Comparison of ENCODE assay signal across 33 cellular contexts in genomic region chr16:82524939-82525338, GRCh38.
A peak's percentile ranks its signal among the peaks of the same experiment; 100 is the strongest.
DNase-seq lines count a peak whose midpoint lies in the region; ATAC-seq, FAIRE-seq and TF ChIP-seq lines count a peak whose summit lies in the region.
"Had no signal": no experiment of that assay in that cellular context is flagged by ENCODE, and none has a peak within 500 bp of the region (broad histone marks: within the 10 kb centered on the region; RNA-seq: fewer than 3 reads in every experiment).

No MANE protein-coding gene starts in this region.

- H3K9me3 ChIP-seq in HepG2 (ENCODE audit: low read length): no peaks in the 10 kb centered on the region
- H3K9me3 ChIP-seq: A549, MG63, SJSA1, upper lobe of left lung had no signal

- no peaks in the 10 kb centered on the region for H3K79me2 ChIP-seq in HepG2 (ENCODE audit: insufficient read depth, low read length)

- peak in 1 of 2 experiments; percentile 39; a peak in 1 of 4 replicates for TF ChIP-seq EP300 in HepG2 (IDR thresholded peaks at IDR 0.05; ENCODE audit: low read depth in 2 of 2, low read length in 2 of 2)
- TF ChIP-seq EP300 in HepG2 (CRISPR knock-in tag; IDR thresholded peaks at IDR 0.05; ENCODE audit: borderline replicate concordance): no peak

- intact Hi-C loops in left cardiac atrium (cut with DNase I): no loop called here
- intact Hi-C loops in Right ventricle myocardium superior (cut with DNase I): no loop called here
- intact Hi-C loops in HepG2 (cut with micrococcal nuclease; ENCODE audit: unreplicated experiment): no loop called here
- intact Hi-C loops in left colon (cut with DNase I, micrococcal nuclease): no loop called here

- no TSS peak for BruUV-seq in HepG2 (replicated peaks; lab: Mats Ljungman, UMichigan)

- H3K9ac ChIP-seq in HepG2 (ENCODE audit: insufficient read depth, low read depth, low read length): no peak overlapping the region

- H3K4me1 ChIP-seq in HepG2 (ENCODE audit: insufficient read depth, low read length): peaks cover 21% of the 10 kb centered on the region
- H3K4me1 ChIP-seq: A549, heart right ventricle, SJSA1, upper lobe of left lung had no signal

- in situ Hi-C loops in HepG2 (cut with HindIII; ENCODE audit: extremely low pct_ligation_motif_present, low pct_unique_long_range_greater_than_20kb): no loop called here

- DNase-seq in left cardiac atrium (no peak), Right ventricle myocardium superior (no peak), NCI-H510A treated with DMSO at 0.1 percent for 48 hours (lab: John Stamatoyannopoulos, UW) (peak; percentile 39), HepG2 (ENCODE audit: low spot score) (peak; percentile 88), left colon (no peak), amniotic stem cell (lab: John Stamatoyannopoulos, UW) (no peak), HuH-7 (ENCODE audit: low spot score) (no peak)
- DNase-seq in NK-92 treated with Interleukin-12 subunit alpha and Interleukin-12 subunit beta, amount 100 ng/mL, for 24 hours (lab: John Stamatoyannopoulos, UW): no peak
- DNase-seq: activated CD4-positive, alpha-beta T cell treated with anti-CD3 and anti-CD28 coated beads for 36 hours; activated CD8-positive, alpha-beta memory T cell treated with anti-CD3 and anti-CD28 coated beads for 24 hours; activated T-cell treated with anti-CD3 and anti-CD28 coated beads for 4 hours; AML-193; CD4-positive, CD25-positive, alpha-beta regulatory T cell; dorsolateral prefrontal cortex; heart right ventricle; KBM-7; kidney; MG63; NCI-H2081 treated with DMSO at 0.1 percent for 48 hours; NCI-H524; nephron progenitor cell; T-helper 9 cell; upper lobe of left lung had no signal

- ATAC-seq in left cardiac atrium: peak; percentile 49 to 70
- no peak for ATAC-seq in Right ventricle myocardium superior (ENCODE audit: poor library complexity)
- ATAC-seq in HepG2: peak; percentile 91
- no peak for ATAC-seq in left colon
- ATAC-seq: A549; activated CD4-positive, alpha-beta T cell treated with anti-CD3 and anti-CD28 coated beads for 36 hours; activated naive CD4-positive, alpha-beta T cell treated with anti-CD3 and anti-CD28 coated beads, Interleukin-2, amount 50 U/mL, for 72 hours; GM12878; heart right ventricle; stimulated activated memory B cell treated with anti-CD40 and anti-IgM and Interleukin-4, amounts not matched to agents 10 μg/mL and 1 μg/mL and 100 μg/mL, for 72 hours had no signal

- POLR2A ChIA-PET in HepG2 (lab: Yijun Ruan, JAX): no interaction called here

- H3K4me3 ChIP-seq in HepG2 (replicated peaks in 1 of 3; ENCODE audit: insufficient read depth in 1 of 3, low read depth in 2 of 3, low read length in 3 of 3): no peak overlapping the region
- H3K4me3 ChIP-seq: A549, dorsolateral prefrontal cortex, GM12878, heart right ventricle, MG63, SJSA1, upper lobe of left lung had no signal

- CTCF ChIA-PET in HepG2 (lab: Yijun Ruan, JAX; ENCODE audit: low intra/inter-chr PET ratio, low total read pairs): no interaction called here

- no peak for TF ChIP-seq POLR2A in HepG2 (IDR thresholded peaks at IDR 0.05; ENCODE audit: insufficient read depth in 1 of 2, low read depth in 2 of 2, low read length in 2 of 2)

- FAIRE-seq in HepG2 (lab: Jason Lieb, UNC): peak; percentile 96
- FAIRE-seq: A549, D721Med, frontal cortex, GM12878, H1, kidney, RCC 7860 had no signal

- no peak overlapping the region for H3K4me2 ChIP-seq in HepG2 (ENCODE audit: low read depth, low read length)
- H3K4me2 ChIP-seq: A549 had no signal

- no peaks in the 10 kb centered on the region for H3K27me3 ChIP-seq in HepG2 (ENCODE audit: control insufficient read depth in 1 of 2, insufficient read depth in 2 of 2, low read length in 2 of 2)
- H3K27me3 ChIP-seq: dorsolateral prefrontal cortex, heart right ventricle, MG63, SJSA1, upper lobe of left lung had no signal

- no peak for TF ChIP-seq CTCF in HepG2 (CRISPR knock-in tag; IDR thresholded peaks at IDR 0.05)

- no peaks in the 10 kb centered on the region for H4K20me1 ChIP-seq in HepG2 (ENCODE audit: insufficient read depth, low read length)

- WGBS in HepG2 (ENCODE audit: low lambda C conversion rate): 0% methylated on average over 1 of the region's 1 CpG

- H2AFZ ChIP-seq in HepG2 (ENCODE audit: low read length): no peak overlapping the region

- no peak overlapping the region for H3K27ac ChIP-seq in HepG2 (ENCODE audit: extremely low read length, insufficient read depth, low read length)
- H3K27ac ChIP-seq: A549, dorsolateral prefrontal cortex, heart right ventricle, SJSA1, upper lobe of left lung, VCaP had no signal

- TF ChIP-seq RAD21 in HepG2 (CRISPR knock-in tag; IDR thresholded peaks at IDR 0.05): no peak

- H3K36me3 ChIP-seq in HepG2 (replicated peaks in 1 of 2; ENCODE audit: control insufficient read depth in 1 of 2, insufficient read depth in 2 of 2, low read length in 2 of 2): no peaks in the 10 kb centered on the region
- H3K36me3 ChIP-seq: heart right ventricle, MG63, SJSA1, upper lobe of left lung had no signal

TF ChIP-seq in HepG2, 621 proteins besides CTCF, POLR2A, EP300 and RAD21 (continues in another document):
- TF ChIP-seq HES4 (CRISPR knock-in tag; IDR thresholded peaks at IDR 0.05; ENCODE audit: borderline replicate concordance) (no peak), ZFP41 (CRISPR knock-in tag; IDR thresholded peaks at IDR 0.05; ENCODE audit: borderline replicate concordance) (no peak), FOSL2 (CRISPR knock-in tag; IDR thresholded peaks at IDR 0.05) (peak; percentile 39; the same call in 1 of the 2 replicates), BHLHE40 (IDR thresholded peaks at IDR 0.05; ENCODE audit: low read length) (no peak), ZNF740 (CRISPR knock-in tag; IDR thresholded peaks at IDR 0.05) (no peak), ZNF331 (CRISPR knock-in tag; IDR thresholded peaks at IDR 0.05) (no peak; the same call in 1 of the 2 replicates), ZNF674 (CRISPR knock-in tag; IDR thresholded peaks at IDR 0.05; ENCODE audit: low read depth) (no peak), SCMH1 (CRISPR knock-in tag; IDR thresholded peaks at IDR 0.05; ENCODE audit: borderline replicate concordance) (no peak), ZNF121 (CRISPR knock-in tag; IDR thresholded peaks at IDR 0.05) (peak; percentile 74), ZNF510 (CRISPR knock-in tag; IDR thresholded peaks at IDR 0.05; ENCODE audit: low read depth) (no peak), ZKSCAN8 (CRISPR knock-in tag; IDR thresholded peaks at IDR 0.05; ENCODE audit: borderline replicate concordance) (no peak), DZIP1 (CRISPR knock-in tag; IDR thresholded peaks at IDR 0.05) (no peak), RXRB (CRISPR knock-in tag; IDR thresholded peaks at IDR 0.05; ENCODE audit: borderline replicate concordance) (peak; percentile 25; the same call in 1 of the 2 replicates), ZNF234 (CRISPR knock-in tag; conservative IDR thresholded peaks at IDR 0.05) (no peak), ZNF644 (CRISPR knock-in tag; IDR thresholded peaks at IDR 0.05; ENCODE audit: low read depth) (peak; percentile 83)
- TF ChIP-seq, protein P1, sequence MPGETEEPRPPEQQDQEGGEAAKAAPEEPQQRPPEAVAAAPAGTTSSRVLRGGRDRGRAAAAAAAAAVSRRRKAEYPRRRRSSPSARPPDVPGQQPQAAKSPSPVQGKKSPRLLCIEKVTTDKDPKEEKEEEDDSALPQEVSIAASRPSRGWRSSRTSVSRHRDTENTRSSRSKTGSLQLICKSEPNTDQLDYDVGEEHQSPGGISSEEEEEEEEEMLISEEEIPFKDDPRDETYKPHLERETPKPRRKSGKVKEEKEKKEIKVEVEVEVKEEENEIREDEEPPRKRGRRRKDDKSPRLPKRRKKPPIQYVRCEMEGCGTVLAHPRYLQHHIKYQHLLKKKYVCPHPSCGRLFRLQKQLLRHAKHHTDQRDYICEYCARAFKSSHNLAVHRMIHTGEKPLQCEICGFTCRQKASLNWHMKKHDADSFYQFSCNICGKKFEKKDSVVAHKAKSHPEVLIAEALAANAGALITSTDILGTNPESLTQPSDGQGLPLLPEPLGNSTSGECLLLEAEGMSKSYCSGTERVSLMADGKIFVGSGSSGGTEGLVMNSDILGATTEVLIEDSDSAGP (CRISPR knock-in tag; IDR thresholded peaks at IDR 0.05; ENCODE audit: borderline replicate concordance): no peak

Comparison
In these comparisons a context has a peak if more than half of its experiments do, and no peak if none do; other contexts are left out.
1. ATAC-seq: peak in left cardiac atrium (2 of 2) and HepG2 (single experiment); none in Right ventricle myocardium superior (single experiment) and left colon (single experiment).
2. DNase-seq: peak in NCI-H510A treated with DMSO at 0.1 percent for 48 hours (single experiment) and HepG2 (single experiment); none in left cardiac atrium (single experiment), Right ventricle myocardium superior (single experiment), left colon (0 of 2), amniotic stem cell (single experiment), HuH-7 (single experiment) and NK-92 treated with Interleukin-12 subunit alpha and Interleukin-12 subunit beta, amount 100 ng/mL, for 24 hours (single experiment).